Comparison of ENCODE assay signal across 34 cellular contexts in genomic region chr12:51948066-51948465, GRCh38. TPM values are rescaled to one million over a fixed set of nuclear protein-coding genes. Genes with fewer than 3 reads are reported as not detected.
"Had no signal": no experiment of that assay in that cellular context is flagged by ENCODE, and none has a peak within 500 bp of the region (broad histone marks: within the 10 kb centered on the region; RNA-seq: fewer than 3 reads in every experiment).

No MANE protein-coding gene starts in this region.

- H3K27ac Mint-ChIP-seq: activated CD4-positive, alpha-beta memory T cell treated with anti-CD3 and anti-CD28 coated beads, Interleukin-2, amount 10 ng/mL, durations not matched to agents 7 days and 5 days; activated naive CD4-positive, alpha-beta T cell treated with anti-CD3 and anti-CD28 coated beads, Interleukin-2, amount 50 U/mL, for 24 hours; activated naive CD8-positive, alpha-beta T cell treated with anti-CD3 and anti-CD28 coated beads, Interleukin-2, amount 10 ng/mL, durations not matched to agents 7 days and 5 days; activated T-cell treated with anti-CD3 and anti-CD28 coated beads, Interleukin-2, amount 50 U/mL, for 24 hours; activated T-helper 2 cell treated with anti-CD3 and anti-CD28 coated beads, Interferon-gamma antibody, Interleukin-2, Interleukin-4, amounts not matched to agents 10 μg/mL and 5 μg/mL and 100 μg/mL, durations not matched to agents 14 hours and 24 hours and 36 hours had no signal

- H3K4me3 ChIP-seq: ascending aorta, MG63, SJCRH30, SK-N-MC had no signal

- ATAC-seq: Panc1 had no signal

- H3K36me3 ChIP-seq: ascending aorta, MG63, SJCRH30 had no signal

- H3K27me3 ChIP-seq: ascending aorta, SJCRH30 had no signal

- H3K27me3 Mint-ChIP-seq: activated naive CD4-positive, alpha-beta T cell treated with anti-CD3 and anti-CD28 coated beads, Interleukin-2, amount 50 U/mL, for 24 hours had no signal

- H3K27ac ChIP-seq: ascending aorta, SJCRH30, SK-N-MC, WERI-Rb-1 had no signal

- DNase-seq: activated CD4-positive, alpha-beta memory T cell treated with anti-CD3 and anti-CD28 coated beads, Interleukin-2, amount 10 ng/mL, durations not matched to agents 7 days and 5 days; activated CD4-positive, alpha-beta T cell treated with anti-CD3 and anti-CD28 coated beads for 1 hour; activated CD4-positive, alpha-beta T cell treated with anti-CD3 and anti-CD28 coated beads for 48 hours; activated CD4-positive, CD25-positive, alpha-beta regulatory T cell; activated gamma-delta T cell; activated naive CD4-positive, alpha-beta T cell treated with Interleukin-2 at 50 U/mL for 16 hours; activated naive CD8-positive, alpha-beta T cell treated with anti-CD3 and anti-CD28 coated beads, Interleukin-2, amount 10 ng/mL, durations not matched to agents 7 days and 5 days; activated T-cell treated with anti-CD3 and anti-CD28 coated beads, Interleukin-2, amount 50 U/mL, for 24 hours; amygdala; Karpas-422; KBM-7; MG63; NCI-H1048; NCI-H1105 treated with DMSO at 0.1 percent for 48 hours; NCI-H1436; NCI-H1694; NCI-H1930; NCI-H2081 treated with DMSO at 0.1 percent for 48 hours; NCI-H226; NCI-H446 treated with DMSO at 0.1 percent for 48 hours; NCI-H524 treated with DMSO at 0.1 percent for 48 hours; SHP77; SJCRH30; T1000; WERI-Rb-1 had no signal

- H3K4me3 Mint-ChIP-seq: activated CD4-positive, alpha-beta memory T cell treated with anti-CD3 and anti-CD28 coated beads, Interleukin-2, amount 10 ng/mL, durations not matched to agents 7 days and 5 days; activated naive CD4-positive, alpha-beta T cell treated with anti-CD3 and anti-CD28 coated beads, Interleukin-2, amount 50 U/mL, for 24 hours; activated naive CD8-positive, alpha-beta T cell treated with anti-CD3 and anti-CD28 coated beads, Interleukin-2, amount 10 ng/mL, durations not matched to agents 7 days and 5 days; activated T-cell treated with anti-CD3 and anti-CD28 coated beads, Interleukin-2, amount 50 U/mL, for 24 hours had no signal

RNA-seq across cellular contexts. Expression of gene ACVRL1, which starts 40.8 kb away (rescaled TPM):
- total RNA-seq: activated CD4-positive, alpha-beta memory T cell treated with anti-CD3 and anti-CD28 coated beads, Interleukin-2, amount 10 ng/mL, durations not matched to agents 7 days and 5 days; activated CD8-positive, alpha-beta memory T cell treated with anti-CD3 and anti-CD28 coated beads for 36 hours; activated naive CD8-positive, alpha-beta T cell treated with anti-CD3 and anti-CD28 coated beads, Interleukin-2, amount 10 ng/mL, durations not matched to agents 7 days and 5 days; activated T-helper 2 cell treated with anti-CD3 and anti-CD28 coated beads, Interferon-gamma antibody, Interleukin-2, Interleukin-4, amounts not matched to agents 10 μg/mL and 5 μg/mL and 100 μg/mL, durations not matched to agents 14 hours and 24 hours and 36 hours; RPMI7951; T-helper 1 cell treated with Interleukin-12 subunit alpha and Interleukin-12 subunit beta and Interleukin-4 antibody, amounts not matched to agents 30 ng/mL and 1 ng/mL, for 36 hours; T-helper 2 cell treated with Interferon-gamma antibody and Interleukin-4, amounts not matched to agents 100 ng/mL and 5 ng/mL, for 36 hours had no signal
